Comparison of ENCODE assay signal across 1 cellular context in the genomic region with DNA sequence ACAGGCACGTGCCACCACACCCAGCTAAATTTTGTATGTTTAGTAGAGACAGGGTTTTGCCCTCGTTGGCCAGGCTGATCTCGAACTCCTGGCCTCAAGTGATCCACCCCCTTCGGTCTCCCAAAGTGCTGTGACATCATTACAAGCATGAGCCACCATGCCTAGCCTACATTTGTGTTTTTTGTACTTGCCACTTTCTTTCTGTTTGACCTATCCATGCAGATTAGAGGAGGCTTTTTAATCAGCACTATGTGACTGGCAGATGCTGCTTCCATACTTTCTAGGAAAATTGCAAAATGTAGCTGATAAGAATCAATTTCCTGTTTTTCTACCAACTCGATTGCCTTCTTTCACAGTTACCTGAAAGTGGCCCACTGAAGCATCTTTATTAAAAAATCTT.
A peak's percentile ranks its signal among the peaks of the same experiment; 100 is the strongest.
TF ChIP-seq lines count a peak whose summit lies in the region.

No MANE protein-coding gene starts in this region.

TF ChIP-seq in K562, 482 proteins besides CTCF, POLR2A, EP300 and RAD21 (continued from another document):
- TF ChIP-seq, protein P1, sequence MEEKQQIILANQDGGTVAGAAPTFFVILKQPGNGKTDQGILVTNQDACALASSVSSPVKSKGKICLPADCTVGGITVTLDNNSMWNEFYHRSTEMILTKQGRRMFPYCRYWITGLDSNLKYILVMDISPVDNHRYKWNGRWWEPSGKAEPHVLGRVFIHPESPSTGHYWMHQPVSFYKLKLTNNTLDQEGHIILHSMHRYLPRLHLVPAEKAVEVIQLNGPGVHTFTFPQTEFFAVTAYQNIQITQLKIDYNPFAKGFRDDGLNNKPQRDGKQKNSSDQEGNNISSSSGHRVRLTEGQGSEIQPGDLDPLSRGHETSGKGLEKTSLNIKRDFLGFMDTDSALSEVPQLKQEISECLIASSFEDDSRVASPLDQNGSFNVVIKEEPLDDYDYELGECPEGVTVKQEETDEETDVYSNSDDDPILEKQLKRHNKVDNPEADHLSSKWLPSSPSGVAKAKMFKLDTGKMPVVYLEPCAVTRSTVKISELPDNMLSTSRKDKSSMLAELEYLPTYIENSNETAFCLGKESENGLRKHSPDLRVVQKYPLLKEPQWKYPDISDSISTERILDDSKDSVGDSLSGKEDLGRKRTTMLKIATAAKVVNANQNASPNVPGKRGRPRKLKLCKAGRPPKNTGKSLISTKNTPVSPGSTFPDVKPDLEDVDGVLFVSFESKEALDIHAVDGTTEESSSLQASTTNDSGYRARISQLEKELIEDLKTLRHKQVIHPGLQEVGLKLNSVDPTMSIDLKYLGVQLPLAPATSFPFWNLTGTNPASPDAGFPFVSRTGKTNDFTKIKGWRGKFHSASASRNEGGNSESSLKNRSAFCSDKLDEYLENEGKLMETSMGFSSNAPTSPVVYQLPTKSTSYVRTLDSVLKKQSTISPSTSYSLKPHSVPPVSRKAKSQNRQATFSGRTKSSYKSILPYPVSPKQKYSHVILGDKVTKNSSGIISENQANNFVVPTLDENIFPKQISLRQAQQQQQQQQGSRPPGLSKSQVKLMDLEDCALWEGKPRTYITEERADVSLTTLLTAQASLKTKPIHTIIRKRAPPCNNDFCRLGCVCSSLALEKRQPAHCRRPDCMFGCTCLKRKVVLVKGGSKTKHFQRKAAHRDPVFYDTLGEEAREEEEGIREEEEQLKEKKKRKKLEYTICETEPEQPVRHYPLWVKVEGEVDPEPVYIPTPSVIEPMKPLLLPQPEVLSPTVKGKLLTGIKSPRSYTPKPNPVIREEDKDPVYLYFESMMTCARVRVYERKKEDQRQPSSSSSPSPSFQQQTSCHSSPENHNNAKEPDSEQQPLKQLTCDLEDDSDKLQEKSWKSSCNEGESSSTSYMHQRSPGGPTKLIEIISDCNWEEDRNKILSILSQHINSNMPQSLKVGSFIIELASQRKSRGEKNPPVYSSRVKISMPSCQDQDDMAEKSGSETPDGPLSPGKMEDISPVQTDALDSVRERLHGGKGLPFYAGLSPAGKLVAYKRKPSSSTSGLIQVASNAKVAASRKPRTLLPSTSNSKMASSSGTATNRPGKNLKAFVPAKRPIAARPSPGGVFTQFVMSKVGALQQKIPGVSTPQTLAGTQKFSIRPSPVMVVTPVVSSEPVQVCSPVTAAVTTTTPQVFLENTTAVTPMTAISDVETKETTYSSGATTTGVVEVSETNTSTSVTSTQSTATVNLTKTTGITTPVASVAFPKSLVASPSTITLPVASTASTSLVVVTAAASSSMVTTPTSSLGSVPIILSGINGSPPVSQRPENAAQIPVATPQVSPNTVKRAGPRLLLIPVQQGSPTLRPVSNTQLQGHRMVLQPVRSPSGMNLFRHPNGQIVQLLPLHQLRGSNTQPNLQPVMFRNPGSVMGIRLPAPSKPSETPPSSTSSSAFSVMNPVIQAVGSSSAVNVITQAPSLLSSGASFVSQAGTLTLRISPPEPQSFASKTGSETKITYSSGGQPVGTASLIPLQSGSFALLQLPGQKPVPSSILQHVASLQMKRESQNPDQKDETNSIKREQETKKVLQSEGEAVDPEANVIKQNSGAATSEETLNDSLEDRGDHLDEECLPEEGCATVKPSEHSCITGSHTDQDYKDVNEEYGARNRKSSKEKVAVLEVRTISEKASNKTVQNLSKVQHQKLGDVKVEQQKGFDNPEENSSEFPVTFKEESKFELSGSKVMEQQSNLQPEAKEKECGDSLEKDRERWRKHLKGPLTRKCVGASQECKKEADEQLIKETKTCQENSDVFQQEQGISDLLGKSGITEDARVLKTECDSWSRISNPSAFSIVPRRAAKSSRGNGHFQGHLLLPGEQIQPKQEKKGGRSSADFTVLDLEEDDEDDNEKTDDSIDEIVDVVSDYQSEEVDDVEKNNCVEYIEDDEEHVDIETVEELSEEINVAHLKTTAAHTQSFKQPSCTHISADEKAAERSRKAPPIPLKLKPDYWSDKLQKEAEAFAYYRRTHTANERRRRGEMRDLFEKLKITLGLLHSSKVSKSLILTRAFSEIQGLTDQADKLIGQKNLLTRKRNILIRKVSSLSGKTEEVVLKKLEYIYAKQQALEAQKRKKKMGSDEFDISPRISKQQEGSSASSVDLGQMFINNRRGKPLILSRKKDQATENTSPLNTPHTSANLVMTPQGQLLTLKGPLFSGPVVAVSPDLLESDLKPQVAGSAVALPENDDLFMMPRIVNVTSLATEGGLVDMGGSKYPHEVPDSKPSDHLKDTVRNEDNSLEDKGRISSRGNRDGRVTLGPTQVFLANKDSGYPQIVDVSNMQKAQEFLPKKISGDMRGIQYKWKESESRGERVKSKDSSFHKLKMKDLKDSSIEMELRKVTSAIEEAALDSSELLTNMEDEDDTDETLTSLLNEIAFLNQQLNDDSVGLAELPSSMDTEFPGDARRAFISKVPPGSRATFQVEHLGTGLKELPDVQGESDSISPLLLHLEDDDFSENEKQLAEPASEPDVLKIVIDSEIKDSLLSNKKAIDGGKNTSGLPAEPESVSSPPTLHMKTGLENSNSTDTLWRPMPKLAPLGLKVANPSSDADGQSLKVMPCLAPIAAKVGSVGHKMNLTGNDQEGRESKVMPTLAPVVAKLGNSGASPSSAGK (IDR thresholded peaks at IDR 0.05) = peak; percentile 46
- TF ChIP-seq, protein P2, sequence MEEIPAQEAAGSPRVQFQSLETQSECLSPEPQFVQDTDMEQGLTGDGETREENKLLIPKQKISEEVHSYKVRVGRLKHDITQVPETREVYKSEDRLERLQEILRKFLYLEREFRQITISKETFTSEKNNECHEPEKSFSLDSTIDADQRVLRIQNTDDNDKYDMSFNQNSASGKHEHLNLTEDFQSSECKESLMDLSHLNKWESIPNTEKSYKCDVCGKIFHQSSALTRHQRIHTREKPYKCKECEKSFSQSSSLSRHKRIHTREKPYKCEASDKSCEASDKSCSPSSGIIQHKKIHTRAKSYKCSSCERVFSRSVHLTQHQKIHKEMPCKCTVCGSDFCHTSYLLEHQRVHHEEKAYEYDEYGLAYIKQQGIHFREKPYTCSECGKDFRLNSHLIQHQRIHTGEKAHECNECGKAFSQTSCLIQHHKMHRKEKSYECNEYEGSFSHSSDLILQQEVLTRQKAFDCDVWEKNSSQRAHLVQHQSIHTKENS (CRISPR knock-in tag; IDR thresholded peaks at IDR 0.05) = no peak
- TF ChIP-seq GATA2 (CRISPR knock-in tag; IDR thresholded peaks at IDR 0.05) = 0 out of 2 replicates have a peak, but pooled peaks have one; percentile 14
- TF ChIP-seq ZNF444 (CRISPR knock-in tag; IDR thresholded peaks at IDR 0.05) = no peak
- no peak for TF ChIP-seq LCOR (CRISPR knock-in tag; IDR thresholded peaks at IDR 0.05)
- peak; percentile 80 for TF ChIP-seq CEBPB (tag; IDR thresholded peaks at IDR 0.05)
- TF ChIP-seq ZNF24 (IDR thresholded peaks at IDR 0.05) = no peak
- TF ChIP-seq, protein P3, sequence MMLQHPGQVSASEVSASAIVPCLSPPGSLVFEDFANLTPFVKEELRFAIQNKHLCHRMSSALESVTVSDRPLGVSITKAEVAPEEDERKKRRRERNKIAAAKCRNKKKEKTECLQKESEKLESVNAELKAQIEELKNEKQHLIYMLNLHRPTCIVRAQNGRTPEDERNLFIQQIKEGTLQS (IDR thresholded peaks at IDR 0.05) = peak; percentile 9; the same call in 1 of the 2 replicates
- TF ChIP-seq, protein P3 (CRISPR knock-in tag; conservative IDR thresholded peaks at IDR 0.05) = no peak
- TF ChIP-seq L3MBTL2 (IDR thresholded peaks at IDR 0.05) = peak; percentile 64
- TF ChIP-seq NCOA2 (IDR thresholded peaks at IDR 0.05; ENCODE audit: partially characterized antibody in 2 of 2) = no peak
- TF ChIP-seq ATF7 (IDR thresholded peaks at IDR 0.05) = peak; percentile 38; the same call in 1 of the 2 replicates
- TF ChIP-seq STAT5A (IDR thresholded peaks at IDR 0.05; ENCODE audit: borderline replicate concordance, low read length) = 0 out of 2 replicates have a peak, but pooled peaks have one; percentile 26
- no peak for TF ChIP-seq CEBPG (CRISPR knock-in tag; IDR thresholded peaks at IDR 0.05)
- TF ChIP-seq CEBPG (tag; conservative IDR thresholded peaks at IDR 0.05 in 1 of 2, IDR thresholded peaks at IDR 0.05 in 1 of 2) = peak in 1 of 2 experiments; percentile 55; a peak in 1 of 4 replicates
